In the genomic region with DNA sequence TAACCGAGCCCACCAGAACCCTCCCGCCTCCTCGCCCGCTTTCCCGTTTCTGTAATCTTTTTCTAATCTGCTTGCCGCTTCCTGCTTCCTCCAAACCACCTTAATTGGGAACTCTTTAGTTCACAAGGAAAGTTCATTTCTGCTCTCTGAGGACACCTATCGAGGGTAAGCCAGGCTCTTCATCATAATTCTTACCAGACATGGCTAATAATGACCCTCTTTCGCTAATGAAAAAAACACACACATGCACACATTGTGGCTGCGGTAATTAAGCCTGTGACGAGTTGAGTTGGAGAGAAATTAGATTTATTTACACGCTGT, we compare ENCODE assay signal across 9 cellular contexts.
DNase-seq lines count a peak whose midpoint lies in the region; ATAC-seq and TF ChIP-seq lines count a peak whose summit lies in the region.
"Had no signal": no experiment of that assay in that cellular context is flagged by ENCODE, and none has a peak within 500 bp of the region (broad histone marks: within the 10 kb centered on the region; RNA-seq: fewer than 3 reads in every experiment).

No MANE protein-coding gene starts in this region.

- intact Hi-C loops in natural killer cell (cut with micrococcal nuclease), result no loop called here

- in situ Hi-C loops in Caki2 (cut with HindIII; ENCODE audit: low pct_unique_long_range_greater_than_20kb, low sequenced_read_pairs), result no loop called here

- TF ChIP-seq CTCF in fibroblast of mammary gland (conservative IDR thresholded peaks at IDR 0.05; ENCODE audit: control insufficient read depth, insufficient read depth, low read depth, low read length) (peak; percentile 54), natural killer cell (IDR thresholded peaks at IDR 0.05) (no peak), GM10266 (IDR thresholded peaks at IDR 0.05; ENCODE audit: control insufficient read depth, insufficient read depth, low read depth, missing control alignments) (no peak)

- peak overlapping the region; percentile 38 for H3K4me3 Mint-ChIP-seq in natural killer cell
- H3K4me3 Mint-ChIP-seq: IgD-negative memory B cell had no signal

- peaks cover 16 to 18% of the 10 kb centered on the region in 2 donors for H3K4me1 Mint-ChIP-seq in natural killer cell

- peak in 1 of 3 donors; percentile 36 for ATAC-seq in natural killer cell

- DNase-seq in Caki2 (ENCODE audit: low read depth) (peak; percentile 12), NCI-H82 treated with DMSO at 0.1 percent for 48 hours (lab: John Stamatoyannopoulos, UW; ENCODE audit: unreplicated experiment) (peak; percentile 61), fibroblast of mammary gland (ENCODE audit: low read depth) (peak; percentile 49), natural killer cell (no peak), GDM1 (lab: John Stamatoyannopoulos, UW) (no peak), GF-D8 (lab: John Stamatoyannopoulos, UW) (no peak), GM10266 (ENCODE audit: extremely low spot score) (no peak)
- DNase-seq in stimulated activated CD4-positive, alpha-beta T cell treated with anti-CD3 and anti-CD28 coated beads, Interleukin-4, amount 100 ng/mL, for 4 hours, result no peak

- H3K36me3 Mint-ChIP-seq in natural killer cell, result no peaks in the 10 kb centered on the region
- H3K36me3 Mint-ChIP-seq: IgD-negative memory B cell had no signal

- peak overlapping the region; percentile 6 for H3K4me3 ChIP-seq in fibroblast of mammary gland (ENCODE audit: control insufficient read depth, low read depth, low read length)

- peaks cover 0 to 2% of the 10 kb centered on the region in 2 donors for H3K27me3 Mint-ChIP-seq in natural killer cell (ENCODE audit: low read depth in 2 of 2)

- peak overlapping the region in 1 of 2 donors; percentile 10 for H3K27ac Mint-ChIP-seq in natural killer cell

- no peaks in the 10 kb centered on the region for H3K9me3 Mint-ChIP-seq in natural killer cell
- H3K9me3 Mint-ChIP-seq: IgD-negative memory B cell had no signal

Comparison
In these comparisons a context has a peak if more than half of its experiments do, and no peak if none do; other contexts are left out.
1. DNase-seq: peak in Caki2 (single experiment), NCI-H82 treated with DMSO at 0.1 percent for 48 hours (single experiment) and fibroblast of mammary gland (single experiment); none in natural killer cell (single experiment), GDM1 (single experiment), stimulated activated CD4-positive, alpha-beta T cell treated with anti-CD3 and anti-CD28 coated beads, Interleukin-4, amount 100 ng/mL, for 4 hours (0 of 2), GF-D8 (single experiment) and GM10266 (single experiment).